Comparison of ENCODE assay signal across 1 cellular context in genomic region chr20:53513489-53514298, GRCh38.
TF ChIP-seq lines count a peak whose summit lies in the region.

No MANE protein-coding gene starts in this region.

TF ChIP-seq in HepG2, 621 proteins besides CTCF, POLR2A, EP300 and RAD21 (continued from another document and continues in another):
- no peak for TF ChIP-seq ZSCAN5A (CRISPR knock-in tag; IDR thresholded peaks at IDR 0.05; ENCODE audit: borderline replicate concordance)
- no peak for TF ChIP-seq U2AF2 (IDR thresholded peaks at IDR 0.05; ENCODE audit: low read depth, low read length)
- peak; percentile 40; the same call in 1 of the 2 replicates for TF ChIP-seq ZGPAT (CRISPR knock-in tag; IDR thresholded peaks at IDR 0.05)
- no peak for TF ChIP-seq CEBPG (CRISPR knock-in tag; IDR thresholded peaks at IDR 0.05)
- TF ChIP-seq CC2D1A (CRISPR knock-in tag; IDR thresholded peaks at IDR 0.05): no peak
- TF ChIP-seq NFATC3 (CRISPR knock-in tag; IDR thresholded peaks at IDR 0.05): no peak
- no peak for TF ChIP-seq GMEB2 (CRISPR knock-in tag; IDR thresholded peaks at IDR 0.05; ENCODE audit: low read depth)
- TF ChIP-seq ZNF850 (CRISPR knock-in tag; conservative IDR thresholded peaks at IDR 0.05): no peak
- TF ChIP-seq FOXP4 (CRISPR knock-in tag; IDR thresholded peaks at IDR 0.05): peak; percentile 34; the same call in 1 of the 2 replicates
- 0 out of 2 replicates have a peak, but pooled peaks have one; percentile 15 for TF ChIP-seq RXRB (CRISPR knock-in tag; IDR thresholded peaks at IDR 0.05; ENCODE audit: borderline replicate concordance)
- TF ChIP-seq SOX13 (IDR thresholded peaks at IDR 0.05): 0 out of 2 replicates have a peak, but pooled peaks have one; percentile 17
- peak in 1 of 2 experiments; percentile 82; a peak in 2 of 4 replicates for TF ChIP-seq SOX13 (CRISPR knock-in tag; conservative IDR thresholded peaks at IDR 0.05 in 1 of 2, IDR thresholded peaks at IDR 0.05 in 1 of 2)
- no peak for TF ChIP-seq PATZ1 (CRISPR knock-in tag; IDR thresholded peaks at IDR 0.05)
- no peak for TF ChIP-seq TEF (CRISPR knock-in tag; IDR thresholded peaks at IDR 0.05)
- TF ChIP-seq ZFP62 (CRISPR knock-in tag; IDR thresholded peaks at IDR 0.05): no peak
- no peak for TF ChIP-seq ZNF468 (CRISPR knock-in tag; IDR thresholded peaks at IDR 0.05)
- no peak for TF ChIP-seq SP140L (CRISPR knock-in tag; IDR thresholded peaks at IDR 0.05; ENCODE audit: borderline replicate concordance)
- TF ChIP-seq ATF7 (IDR thresholded peaks at IDR 0.05): no peak
- peak; percentile 61; the same call in 1 of the 2 replicates for TF ChIP-seq ATF7 (CRISPR knock-in tag; IDR thresholded peaks at IDR 0.05)
- no peak for TF ChIP-seq KDM4B (CRISPR knock-in tag; IDR thresholded peaks at IDR 0.05)
- peak; percentile 81; the same call in 1 of the 2 replicates for TF ChIP-seq RERE (CRISPR knock-in tag; IDR thresholded peaks at IDR 0.05; ENCODE audit: low read depth)
- no peak for TF ChIP-seq ZNF580 (CRISPR knock-in tag; IDR thresholded peaks at IDR 0.05; ENCODE audit: borderline replicate concordance, low read depth)
- TF ChIP-seq ZMYM4 (CRISPR knock-in tag; IDR thresholded peaks at IDR 0.05): 0 out of 2 replicates have a peak, but pooled peaks have one; percentile 5
- TF ChIP-seq ZZZ3 (CRISPR knock-in tag; IDR thresholded peaks at IDR 0.05; ENCODE audit: borderline replicate concordance): no peak
- TF ChIP-seq ZBTB26 (CRISPR knock-in tag; IDR thresholded peaks at IDR 0.05; ENCODE audit: borderline replicate concordance): peak; percentile 53; the same call in 1 of the 2 replicates
- no peak for TF ChIP-seq MXD3 (CRISPR knock-in tag; IDR thresholded peaks at IDR 0.05)
